Comparison of ENCODE assay signal across 9 cellular contexts in genomic region chr5:159341914-159342313, GRCh38. TPM values are rescaled to one million over a fixed set of nuclear protein-coding genes. Genes with fewer than 3 reads are reported as not detected.
A peak's percentile ranks its signal among the peaks of the same experiment; 100 is the strongest.
DNase-seq lines count a peak whose midpoint lies in the region; ATAC-seq and TF ChIP-seq lines count a peak whose summit lies in the region.
"Had no signal": no experiment of that assay in that cellular context is flagged by ENCODE, and none has a peak within 500 bp of the region (broad histone marks: within the 10 kb centered on the region; RNA-seq: fewer than 3 reads in every experiment).

No MANE protein-coding gene starts in this region.

- WGBS in SK-N-SH (ENCODE audit: low lambda C conversion rate): 5% methylated on average over 4 of the region's 4 CpGs

- H3K36me3 Mint-ChIP-seq in activated naive CD4-positive, alpha-beta T cell treated with anti-CD3 and anti-CD28 coated beads for 36 hours (ENCODE audit: low read depth): peaks cover 1% of the 10 kb centered on the region

- no peak for TF ChIP-seq RAD21 in SK-N-SH (IDR thresholded peaks at IDR 0.05; ENCODE audit: low read length)

- CTCF ChIA-PET in activated naive CD4-positive, alpha-beta T cell treated with anti-CD3 and anti-CD28 coated beads for 36 hours (lab: Charles Lee): interaction anchor here (1.2 kb wide), 1 partner anchor 9 kb away, joined by 3 read pairs; no protein-coding TSS in a partner anchor
- CTCF ChIA-PET in SK-N-SH (lab: Yijun Ruan, JAX): interaction anchor here (0.6 to 3.0 kb wide), 7 partner anchors 8 to 645 kb away, joined by 3 to 19 read pairs (median 4); no protein-coding TSS in a partner anchor

- TF ChIP-seq CTCF in SK-N-SH (IDR thresholded peaks at IDR 0.05): no peak
- TF ChIP-seq CTCF in thoracic aorta (IDR thresholded peaks at IDR 0.05): no peak

- H3K36me3 ChIP-seq in SK-N-SH (replicated peaks in 1 of 2; ENCODE audit: control insufficient read depth in 1 of 2, insufficient read depth in 2 of 2, low read length in 1 of 2): no peaks in the 10 kb centered on the region
- H3K36me3 ChIP-seq in thoracic aorta: no peaks in the 10 kb centered on the region

- H3K4me2 ChIP-seq in SK-N-SH: no peak overlapping the region

- H3K9me3 Mint-ChIP-seq in activated naive CD4-positive, alpha-beta T cell treated with anti-CD3 and anti-CD28 coated beads for 36 hours: peaks cover 8% of the 10 kb centered on the region

- H3K27me3 ChIP-seq in SK-N-SH (ENCODE audit: insufficient read depth) (no peaks in the 10 kb centered on the region), thoracic aorta (replicated peaks; ENCODE audit: insufficient read depth) (no peaks in the 10 kb centered on the region)

- H3F3A ChIP-seq in SK-N-SH (replicated peaks; ENCODE audit: insufficient read depth): peaks cover 20% of the 10 kb centered on the region

- H3K4me1 ChIP-seq in SK-N-SH (ENCODE audit: control insufficient read depth in 1 of 2, insufficient read depth in 2 of 2, low read depth in 1 of 2, low read length in 1 of 2) (peaks cover 3 to 9% of the 10 kb centered on the region in 2 experiments; a peak in 2 of 4 replicates), thoracic aorta (ENCODE audit: control insufficient read depth in 1 of 2, low read depth in 2 of 2) (no peaks in the 10 kb centered on the region)

- peak; percentile 52 to 88; a peak in 3 of 4 replicates for TF ChIP-seq EP300 in SK-N-SH (IDR thresholded peaks at IDR 0.05; ENCODE audit: borderline replicate concordance in 1 of 2, low read depth in 1 of 2, low read length in 1 of 2)

- H3K9ac ChIP-seq in SK-N-SH: no peak overlapping the region

- no peak overlapping the region for H3K4me3 Mint-ChIP-seq in activated naive CD4-positive, alpha-beta T cell treated with anti-CD3 and anti-CD28 coated beads for 36 hours

- intact Hi-C loops in activated naive CD4-positive, alpha-beta T cell treated with anti-CD3 and anti-CD28 coated beads for 36 hours (cut with micrococcal nuclease): no loop called here

- no peak overlapping the region for H3K27ac Mint-ChIP-seq in activated naive CD4-positive, alpha-beta T cell treated with anti-CD3 and anti-CD28 coated beads for 36 hours

- H3K27ac ChIP-seq in SK-N-SH (ENCODE audit: low read depth in 2 of 2, low read length in 1 of 2): peak overlapping the region; percentile 26 to 62; a peak in 2 of 4 replicates
- H3K27ac ChIP-seq in thoracic aorta: no peak overlapping the region

- POLR2A ChIA-PET in SK-N-SH (lab: Yijun Ruan, JAX): no interaction called here

- peaks cover 33% of the 10 kb centered on the region for H3K4me1 Mint-ChIP-seq in activated naive CD4-positive, alpha-beta T cell treated with anti-CD3 and anti-CD28 coated beads for 36 hours (ENCODE audit: low read depth)

- ATAC-seq in thoracic aorta (ENCODE audit: insufficient number of reproducible peaks, low FRiP score, low read depth): no peak
- ATAC-seq in HG02981 (IDR thresholded peaks at IDR 0.05; ENCODE audit: unreplicated experiment): no peak
- no peak for ATAC-seq in HG02610 (IDR thresholded peaks at IDR 0.05; ENCODE audit: unreplicated experiment)

- no peaks in the 10 kb centered on the region for H4K20me1 ChIP-seq in SK-N-SH (ENCODE audit: insufficient read depth)

- H3K4me3 ChIP-seq in SK-N-SH (ENCODE audit: low read depth in 2 of 2, low read length in 1 of 2): no peak overlapping the region
- no peak overlapping the region for H3K4me3 ChIP-seq in thoracic aorta

- H2AFZ ChIP-seq in SK-N-SH (ENCODE audit: low read depth): no peak overlapping the region

- no peaks in the 10 kb centered on the region for H3K9me2 ChIP-seq in SK-N-SH

- DNase-seq in activated naive CD4-positive, alpha-beta T cell treated with anti-CD3 and anti-CD28 coated beads for 36 hours: peak; percentile 15
- DNase-seq in activated naive CD4-positive, alpha-beta T cell treated with anti-CD3 and anti-CD28 coated beads, Interleukin-2, amount 50 U/mL, for 16 hours: no peak
- peak; percentile 66 for DNase-seq in SK-N-SH
- DNase-seq in amniotic epithelial cell (ENCODE audit: low read depth): peak; percentile 74
- DNase-seq in left kidney (ENCODE audit: low read depth, low spot score): peak; percentile 48
- peak; percentile 12 for DNase-seq in thoracic aorta (ENCODE audit: low spot score)

- H3K9me3 ChIP-seq in SK-N-SH: peaks cover 8% of the 10 kb centered on the region; the same call in 1 of the 2 replicates
- peaks cover 5% of the 10 kb centered on the region for H3K9me3 ChIP-seq in thoracic aorta

- no peaks in the 10 kb centered on the region for H3K79me2 ChIP-seq in SK-N-SH (ENCODE audit: insufficient read depth)

- no peaks in the 10 kb centered on the region for H3K27me3 Mint-ChIP-seq in activated naive CD4-positive, alpha-beta T cell treated with anti-CD3 and anti-CD28 coated beads for 36 hours (ENCODE audit: low read depth)

TF ChIP-seq in SK-N-SH, 30 proteins besides CTCF, POLR2A, EP300 and RAD21 (continues in another document):
- TF ChIP-seq REST (IDR thresholded peaks at IDR 0.05; ENCODE audit: low read depth, low read length) (no peak), FOXJ3 (CRISPR knock-in tag; IDR thresholded peaks at IDR 0.05) (no peak), FOXM1 (IDR thresholded peaks at IDR 0.05; ENCODE audit: low read depth) (peak; percentile 58; the same call in 1 of the 2 replicates), EZH2phosphoT487 (IDR thresholded peaks at IDR 0.05; ENCODE audit: borderline replicate concordance, low read depth) (no peak), PBX3 (IDR thresholded peaks at IDR 0.05) (peak; percentile 94), TCF12 (IDR thresholded peaks at IDR 0.05) (peak; percentile 92), FOSL2 (IDR thresholded peaks at IDR 0.05; ENCODE audit: borderline replicate concordance, low read depth) (peak; percentile 55; the same call in 1 of the 2 replicates), MEF2A (IDR thresholded peaks at IDR 0.05; ENCODE audit: borderline replicate concordance, low read depth) (peak; percentile 53; the same call in 1 of the 2 replicates), RXRA (IDR thresholded peaks at IDR 0.05; ENCODE audit: borderline replicate concordance, low read depth) (peak; percentile 63; the same call in 1 of the 2 replicates), NFIC (IDR thresholded peaks at IDR 0.05; ENCODE audit: borderline replicate concordance) (peak; percentile 100), NRF1 (IDR thresholded peaks at IDR 0.05; ENCODE audit: low read depth, low read length) (no peak), MAX (IDR thresholded peaks at IDR 0.05; ENCODE audit: low read depth) (peak; percentile 83), RFX5 (IDR thresholded peaks at IDR 0.05; ENCODE audit: low read length) (no peak), JUND (IDR thresholded peaks at IDR 0.05) (peak; percentile 84)

RNA-seq across cellular contexts. Expression of gene IL12B, which starts 11.6 kb away (rescaled TPM):
- total RNA-seq in activated naive CD4-positive, alpha-beta T cell treated with anti-CD3 and anti-CD28 coated beads for 36 hours: not detected
- not detected in 2 replicates for polyA plus RNA-seq in SK-N-SH (2012; rRNA removed)
- 0.01 TPM in 1 of 2 replicates, not detected in the other for polyA plus RNA-seq in SK-N-SH (2012; cell fraction: cytosol; rRNA removed)
- 0.02 TPM in 1 of 2 replicates, not detected in the other for polyA plus RNA-seq in SK-N-SH (2012; cell fraction: nucleus; rRNA removed)
- total RNA-seq in thoracic aorta: not detected
- total RNA-seq: temporal lobe had no signal

Comparison
In these comparisons a context has a peak if more than half of its experiments do, and no peak if none do; other contexts are left out.
1. H3K27ac ChIP-seq: peak in SK-N-SH (2 of 2); none in thoracic aorta (0 of 2).